ENCODE assay signal across 1 cellular context in the genomic region with DNA sequence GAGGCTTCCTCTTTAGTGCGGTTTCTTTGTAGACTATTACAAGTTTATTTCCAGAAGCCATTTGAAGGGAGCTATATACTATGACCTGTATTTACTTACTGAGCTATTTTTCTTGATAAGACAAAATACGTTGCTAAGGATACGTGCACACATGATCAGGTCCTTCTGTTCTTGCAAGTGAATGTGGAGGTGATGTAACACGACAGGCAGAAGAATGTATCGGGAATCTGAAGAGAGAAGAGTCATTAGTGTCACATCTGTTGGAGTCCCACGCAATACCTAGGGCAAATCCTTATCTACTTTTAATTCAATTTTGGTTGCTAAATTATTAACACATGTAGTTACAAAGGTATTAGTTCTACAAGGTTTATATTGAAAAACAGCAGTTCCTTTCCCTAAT.
A peak's percentile ranks its signal among the peaks of the same experiment; 100 is the strongest.
TF ChIP-seq lines count a peak whose summit lies in the region.

No MANE protein-coding gene starts in this region.

TF ChIP-seq in SK-N-SH treated with all-trans-retinoic acid at 6 μM for 48 hours, 23 proteins besides CTCF, POLR2A, EP300 and RAD21 (continued from another document):
- TF ChIP-seq, protein P1, sequence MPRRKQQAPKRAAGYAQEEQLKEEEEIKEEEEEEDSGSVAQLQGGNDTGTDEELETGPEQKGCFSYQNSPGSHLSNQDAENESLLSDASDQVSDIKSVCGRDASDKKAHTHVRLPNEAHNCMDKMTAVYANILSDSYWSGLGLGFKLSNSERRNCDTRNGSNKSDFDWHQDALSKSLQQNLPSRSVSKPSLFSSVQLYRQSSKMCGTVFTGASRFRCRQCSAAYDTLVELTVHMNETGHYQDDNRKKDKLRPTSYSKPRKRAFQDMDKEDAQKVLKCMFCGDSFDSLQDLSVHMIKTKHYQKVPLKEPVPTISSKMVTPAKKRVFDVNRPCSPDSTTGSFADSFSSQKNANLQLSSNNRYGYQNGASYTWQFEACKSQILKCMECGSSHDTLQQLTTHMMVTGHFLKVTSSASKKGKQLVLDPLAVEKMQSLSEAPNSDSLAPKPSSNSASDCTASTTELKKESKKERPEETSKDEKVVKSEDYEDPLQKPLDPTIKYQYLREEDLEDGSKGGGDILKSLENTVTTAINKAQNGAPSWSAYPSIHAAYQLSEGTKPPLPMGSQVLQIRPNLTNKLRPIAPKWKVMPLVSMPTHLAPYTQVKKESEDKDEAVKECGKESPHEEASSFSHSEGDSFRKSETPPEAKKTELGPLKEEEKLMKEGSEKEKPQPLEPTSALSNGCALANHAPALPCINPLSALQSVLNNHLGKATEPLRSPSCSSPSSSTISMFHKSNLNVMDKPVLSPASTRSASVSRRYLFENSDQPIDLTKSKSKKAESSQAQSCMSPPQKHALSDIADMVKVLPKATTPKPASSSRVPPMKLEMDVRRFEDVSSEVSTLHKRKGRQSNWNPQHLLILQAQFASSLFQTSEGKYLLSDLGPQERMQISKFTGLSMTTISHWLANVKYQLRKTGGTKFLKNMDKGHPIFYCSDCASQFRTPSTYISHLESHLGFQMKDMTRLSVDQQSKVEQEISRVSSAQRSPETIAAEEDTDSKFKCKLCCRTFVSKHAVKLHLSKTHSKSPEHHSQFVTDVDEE (CRISPR knock-in tag; IDR thresholded peaks at IDR 0.05): peak; percentile 68; the same call in 1 of the 2 replicates
- TF ChIP-seq TCF4 (CRISPR knock-in tag; IDR thresholded peaks at IDR 0.05; ENCODE audit: borderline replicate concordance): peak; percentile 96
- TF ChIP-seq OSR1 (CRISPR knock-in tag; IDR thresholded peaks at IDR 0.05): no peak
